30 cellular contexts compared by ENCODE assay signal in genomic region chr3:16608816-16609215, GRCh38. TPM values are rescaled to one million over a fixed set of nuclear protein-coding genes. Genes with fewer than 3 reads are reported as not detected.
"Had no signal": no experiment of that assay in that cellular context is flagged by ENCODE, and none has a peak within 500 bp of the region (broad histone marks: within the 10 kb centered on the region; RNA-seq: fewer than 3 reads in every experiment).

No MANE protein-coding gene starts in this region.

- H3K9ac ChIP-seq: KMS-11 had no signal

- H3K27ac Mint-ChIP-seq: activated CD4-positive, alpha-beta memory T cell treated with anti-CD3 and anti-CD28 coated beads, Interleukin-2, amount 10 ng/mL, durations not matched to agents 7 days and 5 days; activated CD4-positive, alpha-beta T cell treated with anti-CD3 and anti-CD28 coated beads for 36 hours; activated naive CD4-positive, alpha-beta T cell treated with anti-CD3 and anti-CD28 coated beads, Interleukin-2, amount 10 ng/mL, durations not matched to agents 7 days and 5 days; activated naive CD8-positive, alpha-beta T cell treated with anti-CD3 and anti-CD28 coated beads for 36 hours; activated T-helper 17 cell treated with anti-CD3 and anti-CD28 coated beads, Interleukin-2, amount 50 U/mL, for 72 hours; T-cell had no signal

- H3K36me3 ChIP-seq: brain microvascular endothelial cell, cardiac muscle cell had no signal

- H3K4me2 ChIP-seq: KMS-11 had no signal

- H3K36me3 Mint-ChIP-seq: activated naive CD4-positive, alpha-beta T cell treated with anti-CD3 and anti-CD28 coated beads, Interleukin-2, amount 10 ng/mL, durations not matched to agents 7 days and 5 days; activated naive CD8-positive, alpha-beta T cell treated with anti-CD3 and anti-CD28 coated beads for 36 hours; T-cell had no signal

- H3K27ac ChIP-seq: brain microvascular endothelial cell, cardiac muscle cell, KMS-11, SK-N-MC had no signal

- H3K4me3 Mint-ChIP-seq: activated CD4-positive, alpha-beta memory T cell treated with anti-CD3 and anti-CD28 coated beads, Interleukin-2, amount 10 ng/mL, durations not matched to agents 7 days and 5 days; activated CD4-positive, alpha-beta T cell treated with anti-CD3 and anti-CD28 coated beads for 36 hours; activated naive CD4-positive, alpha-beta T cell treated with anti-CD3 and anti-CD28 coated beads, Interleukin-2, amount 10 ng/mL, durations not matched to agents 7 days and 5 days; activated naive CD8-positive, alpha-beta T cell treated with anti-CD3 and anti-CD28 coated beads for 36 hours; activated T-helper 17 cell treated with anti-CD3 and anti-CD28 coated beads, Interleukin-2, amount 50 U/mL, for 72 hours; T-cell had no signal

- DNase-seq: activated CD4-positive, alpha-beta memory T cell treated with anti-CD3 and anti-CD28 coated beads, Interleukin-2, amount 10 ng/mL, durations not matched to agents 7 days and 5 days; activated CD4-positive, alpha-beta T cell treated with anti-CD3 and anti-CD28 coated beads for 36 hours; activated CD4-positive, alpha-beta T cell treated with anti-CD3 and anti-CD28 coated beads, Interleukin-2, amount 50 U/mL, for 1 hour; activated gamma-delta T cell treated with Interleukin-2 at 50 U/mL for 16 hours; activated naive CD4-positive, alpha-beta T cell treated with anti-CD3 and anti-CD28 coated beads, Interleukin-2, amount 10 ng/mL, durations not matched to agents 7 days and 5 days; activated naive CD8-positive, alpha-beta T cell treated with anti-CD3 and anti-CD28 coated beads for 36 hours; activated T-cell treated with anti-CD3 and anti-CD28 coated beads for 4 hours; activated T-cell treated with anti-CD3 and anti-CD28 coated beads, Interleukin-2, amount 50 U/mL, for 48 hours; brain microvascular endothelial cell; MM.1S; NCI-H1105 treated with DMSO at 0.1 percent for 48 hours; NCI-H1436 treated with DMSO at 0.1 percent for 48 hours; NCI-H187; NCI-H2081 treated with DMSO at 0.1 percent for 48 hours; NCI-H2171 treated with DMSO at 0.1 percent for 48 hours; NCI-H226; NCI-H69; NK-92 treated with Interleukin-12 subunit alpha and Interleukin-12 subunit beta, amount 100 ng/mL, for 24 hours; OCI-M1; RPMI8226; T-cell; T-helper 2 cell; T1000 had no signal

- H3K4me3 ChIP-seq: cardiac muscle cell, SK-N-MC had no signal

- H3K27me3 Mint-ChIP-seq: activated CD4-positive, alpha-beta T cell treated with anti-CD3 and anti-CD28 coated beads for 36 hours; activated naive CD8-positive, alpha-beta T cell treated with anti-CD3 and anti-CD28 coated beads for 36 hours; activated T-helper 17 cell treated with anti-CD3 and anti-CD28 coated beads, Interleukin-2, amount 50 U/mL, for 72 hours had no signal

- H3K27me3 ChIP-seq: brain microvascular endothelial cell, cardiac muscle cell had no signal

- H3K9me3 Mint-ChIP-seq: activated CD4-positive, alpha-beta memory T cell treated with anti-CD3 and anti-CD28 coated beads, Interleukin-2, amount 10 ng/mL, durations not matched to agents 7 days and 5 days; activated naive CD4-positive, alpha-beta T cell treated with anti-CD3 and anti-CD28 coated beads, Interleukin-2, amount 10 ng/mL, durations not matched to agents 7 days and 5 days; activated naive CD8-positive, alpha-beta T cell treated with anti-CD3 and anti-CD28 coated beads for 36 hours; activated T-helper 17 cell treated with anti-CD3 and anti-CD28 coated beads, Interleukin-2, amount 50 U/mL, for 72 hours; T-cell had no signal

- ATAC-seq: activated CD4-positive, alpha-beta T cell treated with anti-CD3 and anti-CD28 coated beads for 36 hours; activated T-helper 17 cell treated with anti-CD3 and anti-CD28 coated beads, Interleukin-2, amount 50 U/mL, for 72 hours; Panc1; Right ventricle myocardium inferior; T-cell had no signal

- H3K4me1 Mint-ChIP-seq: activated CD4-positive, alpha-beta memory T cell treated with anti-CD3 and anti-CD28 coated beads, Interleukin-2, amount 10 ng/mL, durations not matched to agents 7 days and 5 days; activated naive CD4-positive, alpha-beta T cell treated with anti-CD3 and anti-CD28 coated beads, Interleukin-2, amount 10 ng/mL, durations not matched to agents 7 days and 5 days; activated T-helper 17 cell treated with anti-CD3 and anti-CD28 coated beads, Interleukin-2, amount 50 U/mL, for 72 hours; T-cell had no signal

RNA-seq across cellular contexts. Expression of gene DAZL, which starts 3.6 kb away (rescaled TPM):
- total RNA-seq: activated CD4-positive, alpha-beta memory T cell treated with anti-CD3 and anti-CD28 coated beads, Interleukin-2, amount 10 ng/mL, durations not matched to agents 7 days and 5 days; activated CD4-positive, alpha-beta T cell treated with anti-CD3 and anti-CD28 coated beads for 36 hours; activated naive CD8-positive, alpha-beta T cell treated with anti-CD3 and anti-CD28 coated beads for 36 hours; cardiac muscle cell; Right ventricle myocardium inferior; T-cell had no signal
- polyA plus RNA-seq: adipose tissue had no signal
